ENCODE assay signal across 9 cellular contexts in genomic region chr2:237474931-237475703, GRCh38. TPM values are rescaled to one million over a fixed set of nuclear protein-coding genes. Genes with fewer than 3 reads are reported as not detected.
A peak's percentile ranks its signal among the peaks of the same experiment; 100 is the strongest.
DNase-seq lines count a peak whose midpoint lies in the region; ATAC-seq, FAIRE-seq and TF ChIP-seq lines count a peak whose summit lies in the region.
"Had no signal": no experiment of that assay in that cellular context is flagged by ENCODE, and none has a peak within 500 bp of the region (broad histone marks: within the 10 kb centered on the region; RNA-seq: fewer than 3 reads in every experiment).

No MANE protein-coding gene starts in this region.

- H3K9ac ChIP-seq in H1 (replicated peaks in 1 of 4; ENCODE audit: extremely low read depth in 1 of 4, low read depth in 3 of 4, low read length in 3 of 4): peak overlapping the region; percentile 25 to 89 (median 48)

- 0 out of 2 replicates have a peak overlapping the region, but pooled peaks have one; percentile 9 for H2BK5ac ChIP-seq in H1 (ENCODE audit: low read depth, low read length)

- H3K18ac ChIP-seq in H1 (ENCODE audit: extremely low read depth, low read length): 0 out of 2 replicates have a peak overlapping the region, but pooled peaks have one; percentile 3

- no peak for DNase-seq in AG09309 (ENCODE audit: low read depth)
- DNase-seq in NCI-H526 treated with DMSO at 0.1 percent for 48 hours (lab: John Stamatoyannopoulos, UW): peak; percentile 29
- DNase-seq in activated CD8-positive, alpha-beta memory T cell treated with anti-CD3 and anti-CD28 coated beads for 4 hours (ENCODE audit: low read depth in 2 of 2): peak; percentile 52 to 53
- peak in 1 of 2 experiments; percentile 97 for DNase-seq in H1 (ENCODE audit: low read depth in 1 of 2, low spot score in 2 of 2)
- DNase-seq in mesenteric fat pad (ENCODE audit: low spot score): peak; percentile 94
- peak; percentile 59 for DNase-seq in stimulated activated CD8-positive, alpha-beta memory T cell treated with anti-CD3 and anti-CD28 coated beads, Interleukin-15, amount 100 ng/mL, for 1 hour (ENCODE audit: low read depth)

- peaks cover 0 to 13% (median 7%) of the 10 kb centered on the region in 4 experiments; a peak in 4 of 7 replicates for H3K4me1 ChIP-seq in H1 (replicated peaks in 1 of 4; ENCODE audit: control insufficient read depth in 3 of 4, insufficient read depth in 4 of 4, low read length in 3 of 4)

- H4K91ac ChIP-seq in H1 (replicated peaks; ENCODE audit: insufficient read length, low read length): peak overlapping the region; percentile 79

- H2AFZ ChIP-seq in H1 (ENCODE audit: low read length): peak overlapping the region; percentile 94

- H3K4me3 ChIP-seq in AG09309 (ENCODE audit: control insufficient read depth, low read depth, low read length) (peak overlapping the region; percentile 48), H1 (ENCODE audit: extremely low read depth in 1 of 4, insufficient read depth in 2 of 4, low read depth in 3 of 4, low read length in 4 of 4) (peak overlapping the region; percentile 53 to 96 (median 64))

- H2BK12ac ChIP-seq in H1 (ENCODE audit: low read depth, low read length): peak overlapping the region; percentile 5; the same call in 1 of the 2 replicates

- H3K23me2 ChIP-seq in H1 (ENCODE audit: low read depth, low read length): peaks cover 3% of the 10 kb centered on the region; the same call in 1 of the 2 replicates

- ATAC-seq in GM18861 (IDR thresholded peaks at IDR 0.05; ENCODE audit: unreplicated experiment) (peak; percentile 63), HG03066 (IDR thresholded peaks at IDR 0.05; ENCODE audit: low read depth, unreplicated experiment) (peak; percentile 78)

- peak; percentile 46 to 70; a peak in 3 of 4 replicates for TF ChIP-seq RAD21 in H1 (IDR thresholded peaks at IDR 0.05 in 1 of 2, conservative IDR thresholded peaks at IDR 0.05 in 1 of 2; ENCODE audit: low read depth in 2 of 2, low read length in 2 of 2)

- H3K4me2 ChIP-seq in H1 (ENCODE audit: insufficient read depth in 1 of 2, low read depth in 2 of 2, low read length in 2 of 2): peak overlapping the region; percentile 58 to 97

- CTCF ChIA-PET in H1 (lab: Charles Lee; ENCODE audit: partially characterized antibody): interaction anchor here (0.8 to 3.7 kb wide), 18 partner anchors 9 to 389 kb away, joined by 3 to 48 read pairs (median 4); partner anchors contain the start of genes COPS8 and MLPH

- H2AK5ac ChIP-seq in H1 (ENCODE audit: low read depth, low read length): no peak overlapping the region

- no peaks in the 10 kb centered on the region for H3K79me2 ChIP-seq in H1 (ENCODE audit: control insufficient read depth in 1 of 2, insufficient read depth in 2 of 2, low read length in 2 of 2)

- POLR2A ChIA-PET in H1 (lab: Charles Lee; ENCODE audit: partially characterized antibody): interaction anchor here (0.6 to 2.1 kb wide), 5 partner anchors 12 to 74 kb away, joined by 3 to 16 read pairs (median 6); partner anchors contain the start of gene MLPH

- no peak overlapping the region for H2BK120ac ChIP-seq in H1 (replicated peaks; ENCODE audit: low read depth, low read length)

- FAIRE-seq in H1 (lab: Jason Lieb, UNC): no peak

- H2BK20ac ChIP-seq in H1 (ENCODE audit: low read length): no peak overlapping the region

- H3K56ac ChIP-seq in H1 (replicated peaks; ENCODE audit: insufficient read length, low read depth, low read length): peak overlapping the region; percentile 52

- peak overlapping the region; percentile 91 for H4K8ac ChIP-seq in H1 (ENCODE audit: extremely low read depth, insufficient read depth, low read length)

- no peak for TF ChIP-seq EP300 in H1 (IDR thresholded peaks at IDR 0.05; ENCODE audit: borderline replicate concordance in 1 of 2, low read depth in 2 of 2, low read length in 2 of 2)

- H2BK15ac ChIP-seq in H1 (ENCODE audit: low read length): no peak overlapping the region

- no peak overlapping the region for H4K5ac ChIP-seq in H1 (ENCODE audit: insufficient read length, low read depth, low read length)

- H3K79me1 ChIP-seq in H1 (ENCODE audit: low read depth, low read length): no peaks in the 10 kb centered on the region

- TF ChIP-seq CTCF in AG09309 (IDR thresholded peaks at IDR 0.05; ENCODE audit: control insufficient read depth, insufficient read depth, low read depth, low read length, missing control alignments) (peak; percentile 76), H1 (IDR thresholded peaks at IDR 0.05; ENCODE audit: control extremely low read depth in 1 of 3, insufficient read depth in 1 of 3, low read depth in 1 of 3, low read length in 3 of 3) (peak; percentile 63 to 90 (median 77))

- H3K27ac ChIP-seq in H1 (ENCODE audit: low read depth, low read length): peak overlapping the region; percentile 61; the same call in 1 of the 2 replicates

- no peak overlapping the region for H3K4ac ChIP-seq in H1 (replicated peaks; ENCODE audit: insufficient read length, low read depth, low read length)

- H3K9me3 ChIP-seq in H1 (ENCODE audit: insufficient read depth in 2 of 2, low read depth in 1 of 2, low read length in 1 of 2): no peaks in the 10 kb centered on the region

- H3K14ac ChIP-seq in H1 (ENCODE audit: insufficient read length): no peak overlapping the region

- peaks cover 0 to 7% (median 7%) of the 10 kb centered on the region in 4 experiments; a peak in 3 of 7 replicates for H3K27me3 ChIP-seq in H1 (replicated peaks in 1 of 4; ENCODE audit: control insufficient read depth in 3 of 4, extremely low read depth in 1 of 4, insufficient read depth in 3 of 4, low read length in 3 of 4)

- H3K36me3 ChIP-seq in H1 (ENCODE audit: control insufficient read depth in 2 of 4, insufficient read depth in 4 of 4, low read length in 3 of 4): no peaks in the 10 kb centered on the region

- no peaks in the 10 kb centered on the region for H4K20me1 ChIP-seq in H1 (replicated peaks in 1 of 2; ENCODE audit: control insufficient read depth in 1 of 2, insufficient read depth in 2 of 2, low read length in 2 of 2)

- peak in 1 of 2 experiments; percentile 59; a peak in 1 of 3 replicates for TF ChIP-seq POLR2A in H1 (IDR thresholded peaks at IDR 0.05; ENCODE audit: control extremely low read depth in 1 of 2, low read depth in 2 of 2, low read length in 2 of 2)

- H3K23ac ChIP-seq in H1 (ENCODE audit: insufficient read length): no peak overlapping the region

- WGBS in H1 (ENCODE audit: extremely low coverage in 1 of 2, insufficient coverage in 1 of 2, insufficient read length in 1 of 2, insufficient replicate concordance in 2 of 2, low coverage in 1 of 2, low lambda C conversion rate in 2 of 2, missing lambda C conversion rate in 1 of 2), 2 experiments: 6% methylated on average over 37 of the region's 79 CpGs; no CpG with 5 or more reads in 1 of the 2 experiments

TF ChIP-seq in H1, 55 proteins besides CTCF, POLR2A, EP300 and RAD21 (continues in another document):
- TF ChIP-seq EGR1 (IDR thresholded peaks at IDR 0.05; ENCODE audit: borderline replicate concordance, low read depth, low read length): peak; percentile 78
- TF ChIP-seq SIX5 (IDR thresholded peaks at IDR 0.05; ENCODE audit: low read depth, low read length): no peak
- TF ChIP-seq ASH2L (IDR thresholded peaks at IDR 0.05; ENCODE audit: low read length): peak; percentile 50
- no peak for TF ChIP-seq KDM4A (IDR thresholded peaks at IDR 0.05; ENCODE audit: low read depth, low read length, severe bottlenecking)
- no peak for TF ChIP-seq EZH2 (IDR thresholded peaks at IDR 0.05; ENCODE audit: low read depth, low read length, severe bottlenecking)
- TF ChIP-seq GABPA (IDR thresholded peaks at IDR 0.05; ENCODE audit: borderline replicate concordance, insufficient read depth, low read length): no peak
- no peak for TF ChIP-seq ATF2 (IDR thresholded peaks at IDR 0.05; ENCODE audit: low read length)
- TF ChIP-seq HDAC6 (IDR thresholded peaks at IDR 0.05; ENCODE audit: low read depth, low read length): no peak
- peak; percentile 7 for TF ChIP-seq POLR2AphosphoS5 (IDR thresholded peaks at IDR 0.05; ENCODE audit: low read depth, low read length)
- no peak for TF ChIP-seq KDM1A (IDR thresholded peaks at IDR 0.05; ENCODE audit: borderline replicate concordance, low read length)
- peak; percentile 22 for TF ChIP-seq TAF7 (optimal IDR thresholded peaks at IDR 0.05; ENCODE audit: borderline replicate concordance, low read depth, low read length)
- TF ChIP-seq CHD2 (IDR thresholded peaks at IDR 0.05; ENCODE audit: low read length): 0 out of 2 replicates have a peak, but pooled peaks have one; percentile 14
- no peak for TF ChIP-seq SP4 (IDR thresholded peaks at IDR 0.05; ENCODE audit: low read length)
- TF ChIP-seq JUND (IDR thresholded peaks at IDR 0.05; ENCODE audit: low read length): no peak
- TF ChIP-seq SP2 (IDR thresholded peaks at IDR 0.05; ENCODE audit: low read length): peak; percentile 23; the same call in 1 of the 2 replicates
- no peak for TF ChIP-seq HDAC2 (IDR thresholded peaks at IDR 0.05; ENCODE audit: borderline replicate concordance in 1 of 2, low read depth in 2 of 2, low read length in 2 of 2)
- no peak for TF ChIP-seq SP1 (IDR thresholded peaks at IDR 0.05; ENCODE audit: low read depth, low read length)
- TF ChIP-seq SIN3A (conservative IDR thresholded peaks at IDR 0.05 in 1 of 2, IDR thresholded peaks at IDR 0.05 in 1 of 2; ENCODE audit: low read depth in 1 of 2, low read length in 2 of 2): peak in 1 of 2 experiments; percentile 13; a peak in 1 of 4 replicates
- TF ChIP-seq TBP (IDR thresholded peaks at IDR 0.05; ENCODE audit: low read depth, low read length): peak; percentile 24; the same call in 1 of the 2 replicates
- TF ChIP-seq RFX5 (IDR thresholded peaks at IDR 0.05; ENCODE audit: borderline replicate concordance, low read depth, low read length): no peak

RNA-seq across cellular contexts. Expression of gene MLPH, which starts 11.9 kb away (rescaled TPM):
- 17.0 TPM in 2 replicates for total RNA-seq in H1 (2021; fragmentation: NEBNext Ultra II Directional; extraction: Animal tissue kit (Norgen Biotek cat#: 25700))
- polyA plus RNA-seq in H1 (2011; rRNA removed): 12.7 and 16.9 TPM in 2 replicates
- polyA plus RNA-seq in H1 (2011; cell fraction: cytosol; rRNA removed): 12.6 TPM
- 47.0 TPM for polyA plus RNA-seq in H1 (2011; cell fraction: nucleus; rRNA removed)
- polyA plus RNA-seq in H1 (2012, experiment 1 of 2): 15.7 to 18.9 TPM (median 17.7 TPM) in 4 replicates
- polyA plus RNA-seq in H1 (2012, experiment 2 of 2): 7.2 TPM
- polyA plus RNA-seq in H1 (2013, experiment 1 of 2): 11.2 TPM
- 11.0 TPM for polyA plus RNA-seq in H1 (2013, experiment 2 of 2)
- 14.5 and 14.8 TPM in 2 replicates for polyA minus RNA-seq in H1 (2011; rRNA and poly(A)+ RNA removed)
- 10.6 TPM for polyA minus RNA-seq in H1 (2011; cell fraction: cytosol; rRNA and poly(A)+ RNA removed)
- polyA minus RNA-seq in H1 (2011; cell fraction: nucleus; rRNA and poly(A)+ RNA removed): 14.1 TPM
- 7.3 TPM for total RNA-seq in mesenteric fat pad
- total RNA-seq: T-helper 1 cell treated with Interleukin-12 subunit alpha and Interleukin-12 subunit beta and Interleukin-4 antibody, amounts not matched to agents 30 ng/mL and 1 ng/mL, for 36 hours had no signal
